ENCODE assay signal across 8 cellular contexts in the genomic region with DNA sequence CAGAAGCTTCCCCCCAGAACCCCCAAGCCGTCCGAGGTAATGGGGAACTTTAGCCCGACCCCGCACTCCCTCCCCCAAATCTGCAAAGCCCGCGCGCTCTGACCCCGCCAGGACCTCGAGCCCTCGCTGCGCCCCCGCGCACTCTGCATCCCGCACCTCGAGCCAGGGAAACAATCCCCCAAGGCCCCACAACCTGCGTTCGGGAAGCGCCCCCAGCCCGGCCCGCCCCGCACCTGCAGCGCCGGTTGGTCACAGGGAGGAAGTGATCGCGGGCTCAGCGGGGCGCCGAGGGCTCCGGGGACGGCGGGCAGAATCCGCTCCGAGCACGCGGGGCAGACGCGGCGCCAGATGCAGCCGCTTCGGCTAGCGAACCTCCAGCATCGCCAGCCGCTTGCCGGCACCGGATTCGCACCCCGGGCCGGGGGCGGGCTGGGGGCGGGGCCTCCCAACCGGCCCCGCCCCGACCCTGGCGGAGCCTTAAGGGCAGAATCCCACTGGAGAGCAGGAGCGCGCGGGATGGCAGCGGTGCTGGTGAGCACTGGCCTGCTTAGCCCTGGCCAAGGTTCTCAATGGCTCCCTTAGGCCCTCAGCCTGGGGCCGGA. TPM values are rescaled to one million over a fixed set of nuclear protein-coding genes. Genes with fewer than 3 reads are reported as not detected.
DNase-seq lines count a peak whose midpoint lies in the region; ATAC-seq and TF ChIP-seq lines count a peak whose summit lies in the region.

A gene with protein sequence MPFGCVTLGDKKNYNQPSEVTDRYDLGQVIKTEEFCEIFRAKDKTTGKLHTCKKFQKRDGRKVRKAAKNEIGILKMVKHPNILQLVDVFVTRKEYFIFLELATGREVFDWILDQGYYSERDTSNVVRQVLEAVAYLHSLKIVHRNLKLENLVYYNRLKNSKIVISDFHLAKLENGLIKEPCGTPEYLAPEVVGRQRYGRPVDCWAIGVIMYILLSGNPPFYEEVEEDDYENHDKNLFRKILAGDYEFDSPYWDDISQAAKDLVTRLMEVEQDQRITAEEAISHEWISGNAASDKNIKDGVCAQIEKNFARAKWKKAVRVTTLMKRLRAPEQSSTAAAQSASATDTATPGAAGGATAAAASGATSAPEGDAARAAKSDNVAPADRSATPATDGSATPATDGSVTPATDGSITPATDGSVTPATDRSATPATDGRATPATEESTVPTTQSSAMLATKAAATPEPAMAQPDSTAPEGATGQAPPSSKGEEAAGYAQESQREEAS (minus strand): TSS at position 382 of the 602 bp plus-strand sequence. CDS start 7,518 bp downstream, outside the sequence.

- DNase-seq in NCI-H1417 (lab: John Stamatoyannopoulos, UW) (peak; percentile 17 to 65 (median 43)), NCI-H1417 treated with DMSO at 0.1 percent for 48 hours (lab: John Stamatoyannopoulos, UW) (no peak), NCI-H2171 treated with DMSO at 0.1 percent for 48 hours (lab: John Stamatoyannopoulos, UW) (peak; percentile 48), astrocyte of the hippocampus (ENCODE audit: low read depth, low spot score) (peak; percentile 25), mesothelial cell of epicardium (ENCODE audit: low spot score in 2 of 2, unreplicated experiment in 2 of 2) (no peak), upper lobe of right lung (no peak)

- intact Hi-C loops in upper lobe of right lung (cut with DNase I): no loop called here

- H3K4me3 ChIP-seq in upper lobe of right lung: peak within 1 kb of the TSS; percentile 31

- H3K9me3 Mint-ChIP-seq in mesothelial cell of epicardium: no peaks in the 10 kb centered on the region

- H3K27ac Mint-ChIP-seq in mesothelial cell of epicardium: no peak within 1 kb of the TSS

- H3K4me1 Mint-ChIP-seq in mesothelial cell of epicardium: no peaks in the 10 kb centered on the region

- H3K27me3 ChIP-seq in upper lobe of right lung: peaks cover 33% of the 10 kb centered on the region

- TF ChIP-seq CTCF in mesothelial cell of epicardium (IDR thresholded peaks at IDR 0.05; ENCODE audit: unreplicated experiment): no peak
- no peak for TF ChIP-seq CTCF in upper lobe of right lung (IDR thresholded peaks at IDR 0.05)

- no peaks in the 10 kb centered on the region for H3K36me3 ChIP-seq in upper lobe of right lung

- peaks cover 78% of the 10 kb centered on the region for H3K27me3 Mint-ChIP-seq in mesothelial cell of epicardium (ENCODE audit: low read depth)

- ATAC-seq in upper lobe of right lung (no peak), GM21390 (IDR thresholded peaks at IDR 0.05; ENCODE audit: unreplicated experiment) (no peak), HG02970 (IDR thresholded peaks at IDR 0.05; ENCODE audit: low FRiP score, unreplicated experiment) (no peak)

- H3K27ac ChIP-seq in upper lobe of right lung: no peak within 1 kb of the TSS

- no peaks in the 10 kb centered on the region for H3K9me3 ChIP-seq in upper lobe of right lung

- H3K4me3 Mint-ChIP-seq in mesothelial cell of epicardium: peak within 1 kb of the TSS; percentile 15

- H3K4me1 ChIP-seq in upper lobe of right lung: peaks cover 8% of the 10 kb centered on the region

- H3K36me3 Mint-ChIP-seq in mesothelial cell of epicardium: no peaks in the 10 kb centered on the region

RNA-seq across cellular contexts. Expression of the gene that starts here (rescaled TPM):
- total RNA-seq in mesothelial cell of epicardium: 0.14 to 0.58 TPM in 2 of 3 replicates, not detected in the other
- not detected for total RNA-seq in upper lobe of right lung

Comparison
In these comparisons a context has a peak if more than half of its experiments do, and no peak if none do; other contexts are left out.
1. DNase-seq: peak in NCI-H1417 (3 of 3), NCI-H2171 treated with DMSO at 0.1 percent for 48 hours (single experiment) and astrocyte of the hippocampus (single experiment); none in NCI-H1417 treated with DMSO at 0.1 percent for 48 hours (single experiment), mesothelial cell of epicardium (0 of 2) and upper lobe of right lung (single experiment).